In the genomic region with DNA sequence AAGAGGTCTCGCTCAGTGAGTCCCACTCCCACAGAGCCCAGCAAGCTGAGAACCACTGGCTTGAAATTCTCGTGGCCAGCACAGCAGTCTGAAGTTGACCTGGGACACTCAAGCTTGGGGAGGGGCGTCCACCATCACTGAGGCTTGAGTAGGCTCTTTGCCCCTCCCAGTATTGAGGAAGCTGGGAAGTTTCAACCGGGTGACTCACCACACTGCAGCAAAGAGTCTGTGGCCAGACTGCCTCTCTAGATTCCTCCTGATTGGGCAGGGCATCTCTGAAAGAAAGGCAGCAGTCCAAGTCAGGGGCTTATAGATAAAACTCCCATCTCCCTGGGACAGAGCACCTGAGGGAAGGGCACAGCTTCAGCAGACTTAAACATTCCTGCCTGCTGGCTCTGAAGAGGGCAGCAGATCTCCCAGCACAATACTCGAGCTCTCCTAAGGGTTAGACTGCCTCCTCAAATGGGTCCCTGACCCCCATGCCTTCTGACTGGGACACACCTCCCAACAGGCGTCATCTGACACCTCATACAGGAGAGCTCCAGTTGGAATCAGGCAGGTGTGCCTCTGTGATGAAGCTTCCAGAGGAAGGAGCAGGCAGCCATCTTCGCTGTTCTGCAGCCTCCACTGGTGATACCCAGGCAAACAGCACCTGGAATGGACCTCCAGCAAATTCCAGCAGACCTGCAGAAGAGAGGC, we compare ENCODE assay signal across 17 cellular contexts.
DNase-seq lines count a peak whose midpoint lies in the region; ATAC-seq, FAIRE-seq and TF ChIP-seq lines count a peak whose summit lies in the region.
"Had no signal": no experiment of that assay in that cellular context is flagged by ENCODE, and none has a peak within 500 bp of the region (broad histone marks: within the 10 kb centered on the region; RNA-seq: fewer than 3 reads in every experiment).

No MANE protein-coding gene starts in this region.

- ATAC-seq in GM18867 (IDR thresholded peaks at IDR 0.05; ENCODE audit: unreplicated experiment) = no peak
- no peak for ATAC-seq in HG03135 (IDR thresholded peaks at IDR 0.05; ENCODE audit: unreplicated experiment)

- no peaks in the 10 kb centered on the region for H3K36me3 ChIP-seq in astrocyte (ENCODE audit: insufficient read depth, low read length)
- H3K36me3 ChIP-seq: esophagus squamous epithelium, spleen had no signal

- no peak for TF ChIP-seq CTCF in astrocyte (IDR thresholded peaks at IDR 0.05; ENCODE audit: insufficient read depth, low read depth, low read length)
- no peak for TF ChIP-seq CTCF in nephron progenitor cell (IDR thresholded peaks at IDR 0.05)

- H3K27ac ChIP-seq in astrocyte (ENCODE audit: low read depth, low read length) = no peak overlapping the region
- H3K27ac ChIP-seq: esophagus squamous epithelium, spleen had no signal

- no peaks in the 10 kb centered on the region for H3K79me2 ChIP-seq in astrocyte (ENCODE audit: insufficient read depth, low read length)

- no peaks in the 10 kb centered on the region for H3K9me3 ChIP-seq in astrocyte (ENCODE audit: insufficient read depth, low read depth, low read length)
- H3K9me3 ChIP-seq: esophagus squamous epithelium had no signal

- no peak overlapping the region for H3K4me3 ChIP-seq in astrocyte (ENCODE audit: insufficient read depth, low read depth, low read length)
- H3K4me3 ChIP-seq: esophagus squamous epithelium, spleen had no signal

- FAIRE-seq in astrocyte (lab: Jason Lieb, UNC) = no peak

- H3K36me3 Mint-ChIP-seq in astrocyte (ENCODE audit: low read depth, unreplicated experiment) (no peaks in the 10 kb centered on the region), nephron progenitor cell (ENCODE audit: low read depth) (no peaks in the 10 kb centered on the region)

- no peak overlapping the region for H3K4me3 Mint-ChIP-seq in astrocyte (ENCODE audit: unreplicated experiment)
- no peak overlapping the region for H3K4me3 Mint-ChIP-seq in nephron progenitor cell
- H3K4me3 Mint-ChIP-seq: dendritic cell treated with granulocyte-macrophage colony-stimulating factor and Interleukin-4, amounts not matched to agents 40 ng/mL and 50 ng/mL, for 4 days; stimulated activated naive CD8-positive, alpha-beta T cell treated with anti-CD3 and anti-CD28 coated beads, Interleukin-15, Interleukin-2, amounts not matched to agents 100 ng/mL and 50 ng/mL, for 24 hours had no signal

- H3K9me3 Mint-ChIP-seq in astrocyte (ENCODE audit: unreplicated experiment) (peaks cover 18% of the 10 kb centered on the region), nephron progenitor cell (peaks cover 21% of the 10 kb centered on the region)

- no peak overlapping the region for H3K9ac ChIP-seq in astrocyte (ENCODE audit: low read length)

- H3K4me1 Mint-ChIP-seq in astrocyte (ENCODE audit: low read depth, unreplicated experiment) (peaks cover 2% of the 10 kb centered on the region), nephron progenitor cell (peaks cover 3% of the 10 kb centered on the region)

- H3K27ac Mint-ChIP-seq in astrocyte (ENCODE audit: unreplicated experiment) = no peak overlapping the region
- no peak overlapping the region for H3K27ac Mint-ChIP-seq in nephron progenitor cell
- H3K27ac Mint-ChIP-seq: dendritic cell treated with granulocyte-macrophage colony-stimulating factor and Interleukin-4, amounts not matched to agents 40 ng/mL and 50 ng/mL, for 4 days; stimulated activated naive CD8-positive, alpha-beta T cell treated with anti-CD3 and anti-CD28 coated beads, Interleukin-15, Interleukin-2, amounts not matched to agents 100 ng/mL and 50 ng/mL, for 24 hours had no signal

- H3K4me2 ChIP-seq in astrocyte (ENCODE audit: low read length) = no peak overlapping the region

- H4K20me1 ChIP-seq in astrocyte (ENCODE audit: insufficient read depth, low read length) = no peaks in the 10 kb centered on the region

- H3K27me3 Mint-ChIP-seq in astrocyte (ENCODE audit: low read depth, unreplicated experiment) (no peaks in the 10 kb centered on the region), nephron progenitor cell (ENCODE audit: low read depth, poor library complexity) (peaks cover 2% of the 10 kb centered on the region)
- H3K27me3 Mint-ChIP-seq: dendritic cell treated with granulocyte-macrophage colony-stimulating factor and Interleukin-4, amounts not matched to agents 40 ng/mL and 50 ng/mL, for 4 days had no signal

- no peaks in the 10 kb centered on the region for H3K4me1 ChIP-seq in astrocyte (ENCODE audit: insufficient read depth, low read length)
- H3K4me1 ChIP-seq: esophagus squamous epithelium, spleen had no signal

- no peaks in the 10 kb centered on the region for H3K27me3 ChIP-seq in astrocyte (ENCODE audit: insufficient read depth, low read length)
- H3K27me3 ChIP-seq: esophagus squamous epithelium, spleen had no signal

- peak; percentile 74 for DNase-seq in DMS53 (lab: John Stamatoyannopoulos, UW)
- peak; percentile 1 for DNase-seq in M059J (ENCODE audit: low read depth)
- DNase-seq in astrocyte (ENCODE audit: low read depth) = peak; percentile 2
- peak; percentile 5 for DNase-seq in left kidney (ENCODE audit: low read depth, low spot score)
- DNase-seq in nephron progenitor cell = no peak
- DNase-seq in putamen (ENCODE audit: low spot score) = no peak
- DNase-seq: activated CD4-positive, CD25-positive, alpha-beta regulatory T cell; activated effector memory CD4-positive, alpha-beta T cell treated with anti-CD3 and anti-CD28 coated beads, Interleukin-2, amount 50 U/mL, for 16 hours; anterior cingulate cortex; esophagus squamous epithelium; NCI-H187 treated with DMSO at 0.1 percent for 48 hours; NCI-H524; spleen had no signal

- no peak overlapping the region for H2AFZ ChIP-seq in astrocyte (ENCODE audit: low read depth, low read length)

Comparison
In these comparisons a context has a peak if more than half of its experiments do, and no peak if none do; other contexts are left out.
1. DNase-seq: peak in DMS53 (single experiment), M059J (single experiment), astrocyte (single experiment) and left kidney (single experiment); none in nephron progenitor cell (single experiment) and putamen (single experiment).